11 cellular contexts compared by ENCODE assay signal in genomic region chr22:50576070-50576469, GRCh38. TPM values are rescaled to one million over a fixed set of nuclear protein-coding genes. Genes with fewer than 3 reads are reported as not detected.
DNase-seq lines count a peak whose midpoint lies in the region; ATAC-seq and TF ChIP-seq lines count a peak whose summit lies in the region.
"Had no signal": no experiment of that assay in that cellular context is flagged by ENCODE, and none has a peak within 500 bp of the region (broad histone marks: within the 10 kb centered on the region; RNA-seq: fewer than 3 reads in every experiment).

No MANE protein-coding gene starts in this region.

- H2AK5ac ChIP-seq in H9 (ENCODE audit: insufficient read length, low read length): no peak overlapping the region

- H3K4me1 ChIP-seq in H9 (ENCODE audit: insufficient read depth, low read length): no peaks in the 10 kb centered on the region
- H3K4me1 ChIP-seq: SJSA1 had no signal

- no peak overlapping the region for H4K5ac ChIP-seq in H9 (ENCODE audit: insufficient read length, low read depth, low read length)

- H3K27me3 Mint-ChIP-seq in H9 (ENCODE audit: low read depth): no peaks in the 10 kb centered on the region; the same call in 1 of the 2 replicates
- H3K27me3 Mint-ChIP-seq: central memory CD8-positive, alpha-beta T cell; naive thymus-derived CD8-positive, alpha-beta T cell had no signal

- no peak overlapping the region for H2BK12ac ChIP-seq in H9 (ENCODE audit: insufficient read length, low read depth, low read length)

- DNase-seq in ACHN (peak; percentile 67), H9 (peak; percentile 55), SK-MEL-5 (ENCODE audit: low read depth, low spot score) (peak; percentile 89), glomerular visceral epithelial cell (ENCODE audit: extremely low spot score) (peak; percentile 36)
- DNase-seq in activated effector memory CD4-positive, alpha-beta T cell treated with anti-CD3 and anti-CD28 coated beads, Interleukin-2, amount 50 U/mL, for 16 hours: no peak
- DNase-seq: naive thymus-derived CD8-positive, alpha-beta T cell had no signal

- TF ChIP-seq CTCF in H9 (conservative IDR thresholded peaks at IDR 0.05): peak; percentile 49; the same call in 2 of the 3 replicates

- no peak overlapping the region for H3K18ac ChIP-seq in H9 (ENCODE audit: insufficient read length, low read depth, low read length)

- H3K56ac ChIP-seq in H9 (ENCODE audit: insufficient read length, low read depth, low read length): no peak overlapping the region

- H3K4me2 ChIP-seq in H9 (ENCODE audit: insufficient read depth, insufficient read length, low read length): no peak overlapping the region

- no peak overlapping the region for H2BK15ac ChIP-seq in H9 (ENCODE audit: low read depth, low read length)

- WGBS in H9 (ENCODE audit: extremely low coverage, insufficient read length, low lambda C conversion rate): no CpG with 5 or more reads among the region's 5 CpGs

- no peak overlapping the region for H3K4me3 Mint-ChIP-seq in H9
- H3K4me3 Mint-ChIP-seq: central memory CD8-positive, alpha-beta T cell; naive thymus-derived CD8-positive, alpha-beta T cell had no signal

- H3K79me2 ChIP-seq in H9 (ENCODE audit: insufficient read depth, low read length): no peaks in the 10 kb centered on the region

- in situ Hi-C loops in ACHN (cut with HindIII; ENCODE audit: low pct_ligation_motif_present, low pct_unique_long_range_greater_than_20kb, low sequenced_read_pairs): no loop called here
- in situ Hi-C loops in SK-MEL-5 (cut with HindIII; ENCODE audit: low pct_unique_long_range_greater_than_20kb, low sequenced_read_pairs): no loop called here

- H3K23ac ChIP-seq in H9 (ENCODE audit: insufficient read length, low read depth, low read length): no peak overlapping the region

- no peak overlapping the region for H3K9ac ChIP-seq in H9 (ENCODE audit: extremely low read depth, insufficient read length, low read length)

- H3K27ac Mint-ChIP-seq in H9: peak overlapping the region in 1 of 3 experiments; percentile 46; a peak in 1 of 7 replicates
- H3K27ac Mint-ChIP-seq: naive thymus-derived CD8-positive, alpha-beta T cell had no signal

- no peak overlapping the region for H4K91ac ChIP-seq in H9 (ENCODE audit: insufficient read length, low read depth, low read length)

- no peak overlapping the region for H2BK120ac ChIP-seq in H9 (ENCODE audit: low read depth, low read length, poor library complexity, severe bottlenecking)

- no peak overlapping the region for H3K14ac ChIP-seq in H9 (ENCODE audit: insufficient read depth, low read length)

- no peaks in the 10 kb centered on the region for H3K23me2 ChIP-seq in H9 (ENCODE audit: insufficient read length, low read depth, low read length, poor library complexity, severe bottlenecking)

- no peaks in the 10 kb centered on the region for H3K9me3 Mint-ChIP-seq in H9
- H3K9me3 Mint-ChIP-seq: central memory CD8-positive, alpha-beta T cell; naive thymus-derived CD8-positive, alpha-beta T cell had no signal

- H3T11ph ChIP-seq in H9 (ENCODE audit: low read length): no peak overlapping the region

- no peak overlapping the region for H4K8ac ChIP-seq in H9 (replicated peaks; ENCODE audit: insufficient read length, low read depth, low read length)

- H3K4ac ChIP-seq in H9 (ENCODE audit: low read depth, low read length): no peak overlapping the region

- no peak overlapping the region for H2AFZ ChIP-seq in H9 (ENCODE audit: low read length)

- no peaks in the 10 kb centered on the region for H3K79me1 ChIP-seq in H9 (ENCODE audit: insufficient read depth, low read depth, low read length, poor library complexity, severe bottlenecking)

- ATAC-seq in GM21576 (IDR thresholded peaks at IDR 0.05; ENCODE audit: unreplicated experiment): no peak
- no peak for ATAC-seq in HG03432 (IDR thresholded peaks at IDR 0.05; ENCODE audit: unreplicated experiment)
- ATAC-seq in HG03039 (IDR thresholded peaks at IDR 0.05; ENCODE audit: unreplicated experiment): no peak
- ATAC-seq: naive thymus-derived CD8-positive, alpha-beta T cell had no signal

- no peaks in the 10 kb centered on the region for H3K4me1 Mint-ChIP-seq in H9

- no peak overlapping the region for H2BK20ac ChIP-seq in H9 (ENCODE audit: low read depth, low read length, poor library complexity, severe bottlenecking)

- H3K9me3 ChIP-seq in H9 (ENCODE audit: control insufficient read depth, low read depth, low read length): no peaks in the 10 kb centered on the region
- H3K9me3 ChIP-seq: SJSA1 had no signal

- H3K36me3 Mint-ChIP-seq in H9 (ENCODE audit: insufficient read depth in 1 of 3, low read depth in 3 of 3): peaks cover 4 to 69% (median 63%) of the 10 kb centered on the region in 3 experiments

- H3K27me3 ChIP-seq in H9 (ENCODE audit: insufficient read depth, low read length): no peaks in the 10 kb centered on the region
- H3K27me3 ChIP-seq: SJSA1 had no signal

- no peak overlapping the region for H3K27ac ChIP-seq in H9 (ENCODE audit: insufficient read length, low read depth, low read length)
- H3K27ac ChIP-seq: SJSA1 had no signal

- H4K20me1 ChIP-seq in H9 (ENCODE audit: control insufficient read depth, insufficient read depth, insufficient read length): no peaks in the 10 kb centered on the region

- no peak overlapping the region for H2BK5ac ChIP-seq in H9 (ENCODE audit: insufficient read length, low read length)

RNA-seq across cellular contexts. Expression of gene CPT1B, which starts 2.2 kb away (rescaled TPM):
- 65.7 and 68.3 TPM in 2 replicates for total RNA-seq in H9 (2021)
- 5.4 and 12.6 TPM in 2 replicates for total RNA-seq in SK-MEL-5 (2014; rRNA removed; shearing (Covaris generic))
- 3.0 and 4.7 TPM in 2 replicates for polyA plus RNA-seq in SK-MEL-5 (2015; cell fraction: cytosol; rRNA removed)
- 181 and 192 TPM in 2 replicates for polyA plus RNA-seq in SK-MEL-5 (2015; cell fraction: nucleus; rRNA removed)

RNA-seq across cellular contexts. Expression of gene CHKB, which starts 6.6 kb away (rescaled TPM):
- total RNA-seq in H9 (2021): 64.1 and 64.9 TPM in 2 replicates
- total RNA-seq in SK-MEL-5 (2014; rRNA removed; shearing (Covaris generic)): 22.2 and 27.7 TPM in 2 replicates
- polyA plus RNA-seq in SK-MEL-5 (2015; cell fraction: cytosol; rRNA removed): 19.5 and 20.2 TPM in 2 replicates
- 466 and 471 TPM in 2 replicates for polyA plus RNA-seq in SK-MEL-5 (2015; cell fraction: nucleus; rRNA removed)

RNA-seq across cellular contexts. Expression of gene SYCE3, which starts 13.4 kb away (rescaled TPM):
- 0.85 and 0.97 TPM in 2 replicates for total RNA-seq in H9 (2021)
- total RNA-seq in SK-MEL-5 (2014; rRNA removed; shearing (Covaris generic)): not detected in 2 replicates
- polyA plus RNA-seq in SK-MEL-5 (2015; cell fraction: cytosol; rRNA removed): not detected in 2 replicates
- polyA plus RNA-seq in SK-MEL-5 (2015; cell fraction: nucleus; rRNA removed): not detected in 2 replicates
- total RNA-seq: naive thymus-derived CD8-positive, alpha-beta T cell; SJSA1 had no signal
- polyA plus RNA-seq: naive thymus-derived CD8-positive, alpha-beta T cell had no signal

RNA-seq across cellular contexts. Expression of gene MAPK8IP2, which starts 24.5 kb away (rescaled TPM):
- total RNA-seq in H9 (2021): 5.7 and 5.9 TPM in 2 replicates
- 18.8 and 20.0 TPM in 2 replicates for total RNA-seq in SK-MEL-5 (2014; rRNA removed; shearing (Covaris generic))
- polyA plus RNA-seq in SK-MEL-5 (2015; cell fraction: cytosol; rRNA removed): 19.4 and 22.5 TPM in 2 replicates
- 9.5 and 13.0 TPM in 2 replicates for polyA plus RNA-seq in SK-MEL-5 (2015; cell fraction: nucleus; rRNA removed)
- polyA plus RNA-seq: naive thymus-derived CD8-positive, alpha-beta T cell had no signal

RNA-seq across cellular contexts. Expression of gene KLHDC7B, which starts 30.4 kb away (rescaled TPM):
- not detected in 2 replicates for total RNA-seq in H9 (2021)
- 0.11 TPM in 1 of 2 replicates, not detected in the other for total RNA-seq in SK-MEL-5 (2014; rRNA removed; shearing (Covaris generic))
- 0.05 and 0.12 TPM in 2 replicates for polyA plus RNA-seq in SK-MEL-5 (2015; cell fraction: cytosol; rRNA removed)
- polyA plus RNA-seq in SK-MEL-5 (2015; cell fraction: nucleus; rRNA removed): 0.04 and 0.20 TPM in 2 replicates
